ENCODE assay signal across 18 cellular contexts in genomic region chr1:53899708-53900107, GRCh38. TPM values are rescaled to one million over a fixed set of nuclear protein-coding genes. Genes with fewer than 3 reads are reported as not detected.
DNase-seq lines count a peak whose midpoint lies in the region; ATAC-seq, FAIRE-seq and TF ChIP-seq lines count a peak whose summit lies in the region.
"Had no signal": no experiment of that assay in that cellular context is flagged by ENCODE, and none has a peak within 500 bp of the region (broad histone marks: within the 10 kb centered on the region; RNA-seq: fewer than 3 reads in every experiment).

No MANE protein-coding gene starts in this region.

- 85% methylated on average over 3 of the region's 3 CpGs for WGBS in A549 (ENCODE audit: missing lambda C conversion rate)
- WGBS in endodermal cell (ENCODE audit: insufficient coverage in 1 of 2, insufficient read length in 1 of 2), 2 experiments, result 83 to 90% methylated on average over 3 of the region's 3 CpGs
- WGBS in liver, result 41% methylated on average over 3 of the region's 3 CpGs
- 94% methylated on average over 3 of the region's 3 CpGs for WGBS in mesenchymal stem cell

- no peaks in the 10 kb centered on the region for H3K9me3 ChIP-seq in A549
- no peaks in the 10 kb centered on the region for H3K9me3 ChIP-seq in PC-3 (ENCODE audit: low read length)
- no peaks in the 10 kb centered on the region for H3K9me3 ChIP-seq in endodermal cell (ENCODE audit: control insufficient read depth, low read length)
- no peaks in the 10 kb centered on the region for H3K9me3 ChIP-seq in liver (ENCODE audit: control insufficient read depth in 4 of 4, low read length in 3 of 4)
- H3K9me3 ChIP-seq in mesenchymal stem cell (ENCODE audit: control insufficient read depth, low read length), result no peaks in the 10 kb centered on the region
- H3K9me3 ChIP-seq: BLaER1 had no signal

- no peak overlapping the region for H3K27ac Mint-ChIP-seq in endodermal cell
- H3K27ac Mint-ChIP-seq: CD4-positive, CD25-positive, alpha-beta regulatory T cell; GM23338 had no signal

- no peak overlapping the region for H3K4ac ChIP-seq in mesenchymal stem cell (ENCODE audit: low read depth in 1 of 2, low read length in 2 of 2)

- POLR2A ChIA-PET in A549 (lab: Yijun Ruan, JAX) (no interaction called here), PC-3 (lab: Charles Lee; ENCODE audit: unreplicated experiment) (no interaction called here)

- H3F3A ChIP-seq in PC-3 (ENCODE audit: low read length, unreplicated experiment), result no peaks in the 10 kb centered on the region

- H3K4me3 Mint-ChIP-seq in endodermal cell, result no peak overlapping the region
- H3K4me3 Mint-ChIP-seq: CD4-positive, CD25-positive, alpha-beta regulatory T cell; GM23338 had no signal

- no peak for ATAC-seq in A549
- no peak for ATAC-seq in PC-3
- ATAC-seq: GM23338 had no signal

- no peak overlapping the region for H2BK15ac ChIP-seq in mesenchymal stem cell (ENCODE audit: low read depth, poor library complexity, severe bottlenecking)

- no TSS peak for BruUV-seq in PC-3 (replicated peaks; lab: Mats Ljungman, UMichigan)

- H3K79me1 ChIP-seq in mesenchymal stem cell (replicated peaks; ENCODE audit: low read length, poor library complexity, severe bottlenecking), result no peaks in the 10 kb centered on the region

- CTCF ChIA-PET in A549 (lab: Yijun Ruan, JAX) (interaction anchor here (0.6 to 2.5 kb wide), 2 partner anchors 60 to 621 kb away, joined by 3 to 11 read pairs; no protein-coding TSS in a partner anchor), PC-3 (lab: Charles Lee) (no interaction called here)

- H2BK12ac ChIP-seq in mesenchymal stem cell (ENCODE audit: low read length in 2 of 2), result no peak overlapping the region

- no peak overlapping the region for H4K91ac ChIP-seq in mesenchymal stem cell (ENCODE audit: low read length)

- TF ChIP-seq EP300 in A549 (IDR thresholded peaks at IDR 0.05), result no peak

- H3K27me3 Mint-ChIP-seq in endodermal cell (ENCODE audit: insufficient read depth), result peaks cover 10% of the 10 kb centered on the region
- H3K27me3 Mint-ChIP-seq: CD4-positive, CD25-positive, alpha-beta regulatory T cell had no signal

- no peak overlapping the region for H3K4me3 ChIP-seq in A549
- no peak overlapping the region for H3K4me3 ChIP-seq in PC-3 (ENCODE audit: low read length)
- H3K4me3 ChIP-seq in endodermal cell (ENCODE audit: low read length), result no peak overlapping the region
- peak overlapping the region in 1 of 3 donors; percentile 1 for H3K4me3 ChIP-seq in liver (ENCODE audit: low read depth in 1 of 3, low read length in 3 of 3)
- H3K4me3 ChIP-seq in mesenchymal stem cell (ENCODE audit: insufficient read depth in 1 of 2, low read depth in 1 of 2, low read length in 2 of 2), result no peak overlapping the region
- H3K4me3 ChIP-seq: BLaER1, GM12878, GM23338 had no signal

- H3K23ac ChIP-seq in mesenchymal stem cell (ENCODE audit: low read length in 2 of 2), result no peak overlapping the region

- in situ Hi-C loops in GM13976 (cut with MboI; ENCODE audit: low sequenced_read_pairs, unreplicated experiment), result no loop called here

- no peaks in the 10 kb centered on the region for H3K9me2 ChIP-seq in PC-3 (replicated peaks; ENCODE audit: low read length)

- H2BK5ac ChIP-seq in mesenchymal stem cell (ENCODE audit: low read depth, low read length, poor library complexity, severe bottlenecking), result no peak overlapping the region

- no peaks in the 10 kb centered on the region for H3K36me3 ChIP-seq in PC-3 (ENCODE audit: low read depth, low read length)
- no peaks in the 10 kb centered on the region for H3K36me3 ChIP-seq in endodermal cell (ENCODE audit: control insufficient read depth, insufficient read depth, low read length)
- H3K36me3 ChIP-seq in liver (ENCODE audit: control insufficient read depth in 4 of 4, insufficient read depth in 3 of 4, low read depth in 1 of 4, low read length in 3 of 4), result no peaks in the 10 kb centered on the region
- no peaks in the 10 kb centered on the region for H3K36me3 ChIP-seq in mesenchymal stem cell (ENCODE audit: control insufficient read depth in 1 of 2, insufficient read depth in 2 of 2, low read depth in 1 of 2, low read length in 2 of 2)
- H3K36me3 ChIP-seq: BLaER1 had no signal

- H4K20me1 ChIP-seq in PC-3 (ENCODE audit: low read length), result no peaks in the 10 kb centered on the region
- H4K20me1 ChIP-seq: BLaER1 had no signal

- H2AK5ac ChIP-seq in mesenchymal stem cell (ENCODE audit: low read length, severe bottlenecking), result no peak overlapping the region

- H2AFZ ChIP-seq in PC-3 (ENCODE audit: low read length), result no peak overlapping the region
- no peak overlapping the region for H2AFZ ChIP-seq in mesenchymal stem cell (ENCODE audit: low read depth, low read length)
- H2AFZ ChIP-seq: GM23338 had no signal

- H3K79me2 ChIP-seq in PC-3 (ENCODE audit: low read length), result no peaks in the 10 kb centered on the region

- no peaks in the 10 kb centered on the region for H3K9me3 Mint-ChIP-seq in endodermal cell
- H3K9me3 Mint-ChIP-seq: CD4-positive, CD25-positive, alpha-beta regulatory T cell; GM23338 had no signal

- H3K27ac ChIP-seq in A549 (no peak overlapping the region), PC-3 (ENCODE audit: low read length) (no peak overlapping the region), endodermal cell (ENCODE audit: low read depth, low read length) (no peak overlapping the region), liver (ENCODE audit: low read depth in 1 of 2, low read length in 2 of 2) (peak overlapping the region; percentile 69 to 85), mesenchymal stem cell (ENCODE audit: low read length, poor library complexity, severe bottlenecking) (no peak overlapping the region)
- H3K27ac ChIP-seq: 22Rv1, BLaER1 had no signal

- no peak overlapping the region for H3K18ac ChIP-seq in mesenchymal stem cell (ENCODE audit: low read depth in 1 of 2, low read length in 2 of 2)

- no peak for TF ChIP-seq POLR2A in A549 (IDR thresholded peaks at IDR 0.05; ENCODE audit: low read length)

- no peak overlapping the region for H4K8ac ChIP-seq in mesenchymal stem cell (ENCODE audit: low read length)

- H3K27me3 ChIP-seq in PC-3 (ENCODE audit: low read length) (no peaks in the 10 kb centered on the region), endodermal cell (ENCODE audit: control insufficient read depth, insufficient read depth, low read length, poor library complexity, severe bottlenecking) (no peaks in the 10 kb centered on the region), liver (ENCODE audit: control insufficient read depth in 4 of 4, insufficient read depth in 4 of 4, low read length in 3 of 4) (no peaks in the 10 kb centered on the region), mesenchymal stem cell (ENCODE audit: control insufficient read depth in 1 of 2, insufficient read depth in 1 of 2, low read length in 2 of 2) (peaks cover 0 to under 1% of the 10 kb centered on the region in 2 experiments)
- H3K27me3 ChIP-seq: BLaER1 had no signal

- TF ChIP-seq RAD21 in A549 (conservative IDR thresholded peaks at IDR 0.05 in 1 of 2, IDR thresholded peaks at IDR 0.05 in 1 of 2) (no peak), liver (IDR thresholded peaks at IDR 0.05) (no peak)

- intact Hi-C loops in PC-3 (cut with micrococcal nuclease), result no loop called here

- DNase-seq in A549 (ENCODE audit: low read depth in 1 of 2, low spot score in 1 of 2) (no peak), PC-3 (no peak), endodermal cell (peak; percentile 16), GM13976 (ENCODE audit: low spot score) (no peak), mesenchymal stem cell (no peak), NCI-H2029 (lab: John Stamatoyannopoulos, UW) (no peak)
- no peak for DNase-seq in activated CD4-positive, alpha-beta T cell treated with anti-CD3 and anti-CD28 coated beads for 48 hours
- DNase-seq: AML-193; CD4-positive, CD25-positive, alpha-beta regulatory T cell; H7 had no signal

- H3K4me2 ChIP-seq in A549 (peak overlapping the region; percentile 5; the same call in 1 of the 3 replicates), PC-3 (ENCODE audit: low read length) (peak overlapping the region; percentile 34), mesenchymal stem cell (ENCODE audit: low read length, poor library complexity, severe bottlenecking) (no peak overlapping the region)
- H3K4me2 ChIP-seq: GM23338 had no signal

- H3K4me1 Mint-ChIP-seq in endodermal cell, result peaks cover 4% of the 10 kb centered on the region
- H3K4me1 Mint-ChIP-seq: GM23338 had no signal

- H3K14ac ChIP-seq in mesenchymal stem cell (ENCODE audit: low read length in 2 of 2), result no peak overlapping the region

- TF ChIP-seq CTCF in A549 (IDR thresholded peaks at IDR 0.05), result no peak
- no peak for TF ChIP-seq CTCF in PC-3 (conservative IDR thresholded peaks at IDR 0.05; ENCODE audit: low read depth, low read length)
- TF ChIP-seq CTCF in endodermal cell (conservative IDR thresholded peaks at IDR 0.05), result no peak
- no peak for TF ChIP-seq CTCF in liver (IDR thresholded peaks at IDR 0.05; ENCODE audit: low read depth, low read length, missing input control)
- TF ChIP-seq CTCF in GM13976 (IDR thresholded peaks at IDR 0.05; ENCODE audit: borderline replicate concordance, control extremely low read depth, extremely low read depth, insufficient read depth, missing control alignments), result no peak

- no peak for FAIRE-seq in A549 (lab: Jason Lieb, UNC)
- FAIRE-seq: GM12878 had no signal

- H3K4me1 ChIP-seq in A549 (peaks cover 19% of the 10 kb centered on the region; the same call in 2 of the 3 replicates), PC-3 (ENCODE audit: insufficient read depth, low read length) (peaks cover 28% of the 10 kb centered on the region), endodermal cell (ENCODE audit: control insufficient read depth, insufficient read depth, low read length) (no peaks in the 10 kb centered on the region), liver (ENCODE audit: control insufficient read depth in 4 of 4, insufficient read depth in 4 of 4, low read length in 3 of 4) (peaks cover 12 to 67% (median 42%) of the 10 kb centered on the region in 4 donors), mesenchymal stem cell (ENCODE audit: control insufficient read depth, insufficient read depth, low read depth, low read length) (peaks cover 15% of the 10 kb centered on the region)

- no peak overlapping the region for H2BK120ac ChIP-seq in mesenchymal stem cell (ENCODE audit: low read depth, low read length)

- no peak overlapping the region for H3K9ac ChIP-seq in PC-3 (ENCODE audit: low read length)
- H3K9ac ChIP-seq in endodermal cell (ENCODE audit: extremely low read depth, low read length, poor library complexity, severe bottlenecking), result no peak overlapping the region
- H3K9ac ChIP-seq in liver (ENCODE audit: low read depth in 1 of 2, low read length in 2 of 2), result peak overlapping the region in 1 of 2 donors; percentile 52
- no peak overlapping the region for H3K9ac ChIP-seq in mesenchymal stem cell (ENCODE audit: low read length)
- H3K9ac ChIP-seq: BLaER1 had no signal

- no peaks in the 10 kb centered on the region for H3K36me3 Mint-ChIP-seq in endodermal cell (ENCODE audit: low read depth)
- H3K36me3 Mint-ChIP-seq: CD4-positive, CD25-positive, alpha-beta regulatory T cell had no signal

RNA-seq across cellular contexts. Expression of gene DIO1, which starts 5.7 kb away (rescaled TPM):
- 0.13 TPM in 1 of 2 replicates, not detected in the other for polyA plus RNA-seq in A549 (2011; rRNA removed)
- not detected in 2 replicates for polyA plus RNA-seq in A549 (2012; cell fraction: cytosol; rRNA removed)
- polyA plus RNA-seq in A549 (2012; cell fraction: nucleus; rRNA removed), result not detected in 2 replicates
- not detected in 3 replicates for polyA plus RNA-seq in A549 (2017; fragmentation: RNase III; extraction: RNeasy Plus Mini Kit Qiagen cat#74134 plus additional on column Dnase treatment)
- polyA minus RNA-seq in A549 (2011; rRNA and poly(A)+ RNA removed), result not detected in 2 replicates
- total RNA-seq in PC-3 (2014; rRNA removed), result not detected in 2 replicates
- total RNA-seq in endodermal cell, result not detected
- polyA plus RNA-seq in endodermal cell (2013, experiment 1 of 2), result not detected
- polyA plus RNA-seq in endodermal cell (2013, experiment 2 of 2), result not detected
- 100 to 1,000 TPM in 1 of 2 donors, 10 to 100 TPM in 1; 36.5 to 155 TPM for total RNA-seq in liver
- polyA plus RNA-seq in liver, result 100 to 1,000 TPM in 1 of 2 donors, 10 to 100 TPM in 1; 23.9 to 176 TPM
- not detected for polyA plus RNA-seq in mesenchymal stem cell (2013, experiment 1 of 2)
- polyA plus RNA-seq in mesenchymal stem cell (2013, experiment 2 of 2), result not detected
- total RNA-seq: Calu3; CD4-positive, CD25-positive, alpha-beta regulatory T cell; G401; GM12878; GM23338; H7; HT1080 had no signal

RNA-seq across cellular contexts. Expression of gene YIPF1, which starts 10.1 kb away (rescaled TPM):
- polyA plus RNA-seq in A549 (2011; rRNA removed) (30.1 and 34.6 TPM in 2 replicates), A549 (2017; fragmentation: RNase III; extraction: RNeasy Plus Mini Kit Qiagen cat#74134 plus additional on column Dnase treatment) (12.7 to 15.4 TPM (median 15.4 TPM) in 3 replicates), liver (10 to 100 TPM; 28.0 to 28.2 TPM)
- polyA plus RNA-seq in A549 (2012; cell fraction: cytosol; rRNA removed), result 9.2 and 11.3 TPM in 2 replicates
- 6.6 and 9.2 TPM in 2 replicates for polyA plus RNA-seq in A549 (2012; cell fraction: nucleus; rRNA removed)
- polyA minus RNA-seq in A549 (2011; rRNA and poly(A)+ RNA removed), result 14.3 and 16.6 TPM in 2 replicates
- total RNA-seq in PC-3 (2014; rRNA removed) (21.1 and 22.7 TPM in 2 replicates), endodermal cell (10 to 100 TPM; 32.7 to 32.8 TPM), liver (10 to 100 TPM; 19.9 to 29.6 TPM)
- polyA plus RNA-seq in endodermal cell (2013, experiment 1 of 2), result 33.6 TPM
- polyA plus RNA-seq in endodermal cell (2013, experiment 2 of 2), result 29.1 TPM
- polyA plus RNA-seq in mesenchymal stem cell (2013, experiment 1 of 2), result 39.7 TPM
- polyA plus RNA-seq in mesenchymal stem cell (2013, experiment 2 of 2), result 40.4 TPM

RNA-seq across cellular contexts. Expression of gene IFT25, which starts 45.8 kb away (rescaled TPM):
- polyA plus RNA-seq in A549 (2011; rRNA removed) (37.0 and 49.4 TPM in 2 replicates), A549 (2017; fragmentation: RNase III; extraction: RNeasy Plus Mini Kit Qiagen cat#74134 plus additional on column Dnase treatment) (39.0 to 41.4 TPM (median 41.3 TPM) in 3 replicates), liver (10 to 100 TPM in 1 of 2 donors, 1 to 10 TPM in 1; 8.6 to 37.4 TPM)
- polyA plus RNA-seq in A549 (2012; cell fraction: cytosol; rRNA removed), result 17.0 and 20.0 TPM in 2 replicates
- polyA plus RNA-seq in A549 (2012; cell fraction: nucleus; rRNA removed), result 4.9 and 7.7 TPM in 2 replicates
- 2.5 and 2.8 TPM in 2 replicates for polyA minus RNA-seq in A549 (2011; rRNA and poly(A)+ RNA removed)
- total RNA-seq in PC-3 (2014; rRNA removed) (49.7 and 66.7 TPM in 2 replicates), endodermal cell (10 to 100 TPM; 34.8 to 56.7 TPM), liver (10 to 100 TPM; 13.0 to 18.3 TPM)
- polyA plus RNA-seq in endodermal cell (2013, experiment 1 of 2), result 52.3 TPM
- polyA plus RNA-seq in endodermal cell (2013, experiment 2 of 2), result 50.7 TPM
- polyA plus RNA-seq in mesenchymal stem cell (2013, experiment 1 of 2), result 30.6 TPM
- 33.0 TPM for polyA plus RNA-seq in mesenchymal stem cell (2013, experiment 2 of 2)

RNA-seq across cellular contexts. Expression of gene LRRC42, which starts 46.4 kb away (rescaled TPM):
- polyA plus RNA-seq in A549 (2011; rRNA removed) (35.1 TPM in 2 replicates), A549 (2017; fragmentation: RNase III; extraction: RNeasy Plus Mini Kit Qiagen cat#74134 plus additional on column Dnase treatment) (27.6 to 31.5 TPM (median 29.7 TPM) in 3 replicates), liver (10 to 100 TPM; 11.4 to 14.8 TPM)
- 19.0 and 21.7 TPM in 2 replicates for polyA plus RNA-seq in A549 (2012; cell fraction: cytosol; rRNA removed)
- 12.8 and 13.7 TPM in 2 replicates for polyA plus RNA-seq in A549 (2012; cell fraction: nucleus; rRNA removed)
- polyA minus RNA-seq in A549 (2011; rRNA and poly(A)+ RNA removed), result 18.7 and 21.6 TPM in 2 replicates
- total RNA-seq in PC-3 (2014; rRNA removed) (23.9 and 27.3 TPM in 2 replicates), endodermal cell (10 to 100 TPM; 46.0 to 55.1 TPM), liver (10 to 100 TPM in 1 of 2 donors, 1 to 10 TPM in 1; 9.8 to 10.4 TPM)
- 62.3 TPM for polyA plus RNA-seq in endodermal cell (2013, experiment 1 of 2)
- polyA plus RNA-seq in endodermal cell (2013, experiment 2 of 2), result 59.9 TPM
- 34.6 TPM for polyA plus RNA-seq in mesenchymal stem cell (2013, experiment 1 of 2)
- 34.2 TPM for polyA plus RNA-seq in mesenchymal stem cell (2013, experiment 2 of 2)

Comparison
In these comparisons a context has a peak if more than half of its experiments do, and no peak if none do; other contexts are left out.
1. H3K27ac ChIP-seq: peak in liver (2 of 2); none in A549 (0 of 2), PC-3 (single experiment), endodermal cell (single experiment) and mesenchymal stem cell (single experiment).
2. RNA of gene DIO1, which starts 5.7 kb away (total RNA-seq): 36.5 to 155 TPM in liver; not detected in PC-3 and not detected in endodermal cell; every median in the first group is over 10 times any median in the second.